Comparison of ENCODE assay signal across 1 cellular context in the genomic region with DNA sequence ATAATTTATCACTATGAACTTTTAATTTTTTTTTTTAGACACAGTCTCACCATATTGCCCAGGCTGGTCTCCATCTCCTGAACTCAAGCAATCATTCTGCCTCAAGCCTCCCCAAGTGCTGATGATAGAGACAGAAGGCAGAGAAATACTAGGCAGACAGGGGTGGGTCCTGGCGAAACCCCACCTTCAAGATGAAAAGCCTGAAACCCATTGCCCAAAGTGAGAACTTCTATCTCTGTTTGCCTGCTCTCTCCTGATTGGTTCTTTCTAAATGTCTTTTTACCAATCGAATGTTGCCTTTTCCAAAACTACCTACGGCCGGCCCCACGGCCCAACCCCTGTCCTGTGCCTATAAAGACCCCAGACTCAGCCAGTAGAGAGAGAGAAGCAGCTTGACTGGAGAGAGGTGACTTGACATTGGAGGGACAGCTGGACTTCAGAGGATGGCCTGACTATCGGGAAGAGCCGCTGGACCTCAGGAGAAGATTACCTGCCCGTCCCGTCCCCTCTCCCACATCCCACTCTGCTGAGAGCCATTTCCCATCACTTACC.
TF ChIP-seq lines count a peak whose summit lies in the region.

No MANE protein-coding gene starts in this region.

TF ChIP-seq in WTC11, 78 proteins besides CTCF, POLR2A, EP300 and RAD21:
- TF ChIP-seq, protein P1, sequence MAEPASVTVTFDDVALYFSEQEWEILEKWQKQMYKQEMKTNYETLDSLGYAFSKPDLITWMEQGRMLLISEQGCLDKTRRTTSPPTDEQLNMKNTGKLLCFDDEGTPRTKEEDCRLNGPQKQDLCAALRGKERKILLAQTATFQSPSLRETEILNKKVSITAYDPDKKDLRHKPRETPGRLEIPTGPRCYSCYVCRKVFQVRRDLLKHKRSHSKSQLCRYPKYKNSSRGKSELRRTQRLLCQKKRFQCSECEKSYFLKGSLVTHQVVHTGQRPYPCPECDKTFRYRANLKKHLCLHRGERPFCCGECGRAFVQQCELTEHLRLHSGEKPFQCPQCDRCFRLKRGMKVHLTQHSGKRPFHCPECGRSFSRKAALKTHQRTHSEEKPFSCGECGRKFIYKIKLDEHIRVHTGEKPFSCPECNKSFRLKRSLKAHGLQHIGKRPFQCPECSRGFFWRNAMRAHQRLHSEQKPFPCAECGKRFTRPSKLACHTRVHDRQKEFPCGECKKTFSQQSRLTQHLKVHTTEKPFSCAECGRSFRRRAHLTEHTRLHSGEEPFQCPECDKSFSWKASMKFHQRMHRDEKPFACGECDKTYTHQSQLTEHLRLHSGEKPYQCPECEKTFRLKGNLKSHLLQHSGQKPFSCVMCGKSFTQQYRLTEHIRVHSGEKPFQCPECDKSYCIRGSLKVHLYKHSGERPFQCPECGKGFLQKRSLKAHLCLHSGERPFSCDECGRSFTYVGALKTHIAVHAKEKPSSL (CRISPR knock-in tag; conservative IDR thresholded peaks at IDR 0.05): no peak
- TF ChIP-seq GABPB1 (CRISPR knock-in tag; IDR thresholded peaks at IDR 0.05) (no peak), JUN (CRISPR knock-in tag; IDR thresholded peaks at IDR 0.05) (no peak), AFF4 (CRISPR knock-in tag; IDR thresholded peaks at IDR 0.05; ENCODE audit: borderline replicate concordance) (no peak), NFATC4 (CRISPR knock-in tag; IDR thresholded peaks at IDR 0.05) (no peak), USF2 (CRISPR knock-in tag; IDR thresholded peaks at IDR 0.05) (no peak), SOX15 (CRISPR knock-in tag; IDR thresholded peaks at IDR 0.05) (no peak), FOXJ3 (CRISPR knock-in tag; IDR thresholded peaks at IDR 0.05; ENCODE audit: borderline replicate concordance) (no peak), ZBTB21 (CRISPR knock-in tag; IDR thresholded peaks at IDR 0.05; ENCODE audit: borderline replicate concordance) (no peak), ATF1 (CRISPR knock-in tag; IDR thresholded peaks at IDR 0.05) (no peak), ZSCAN18 (CRISPR knock-in tag; IDR thresholded peaks at IDR 0.05) (no peak), HMGA2 (CRISPR knock-in tag; IDR thresholded peaks at IDR 0.05) (no peak), TEAD1 (CRISPR knock-in tag; IDR thresholded peaks at IDR 0.05) (no peak)
- TF ChIP-seq, protein P2, sequence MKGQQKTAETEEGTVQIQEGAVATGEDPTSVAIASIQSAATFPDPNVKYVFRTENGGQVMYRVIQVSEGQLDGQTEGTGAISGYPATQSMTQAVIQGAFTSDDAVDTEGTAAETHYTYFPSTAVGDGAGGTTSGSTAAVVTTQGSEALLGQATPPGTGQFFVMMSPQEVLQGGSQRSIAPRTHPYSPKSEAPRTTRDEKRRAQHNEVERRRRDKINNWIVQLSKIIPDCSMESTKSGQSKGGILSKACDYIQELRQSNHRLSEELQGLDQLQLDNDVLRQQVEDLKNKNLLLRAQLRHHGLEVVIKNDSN (CRISPR knock-in tag; IDR thresholded peaks at IDR 0.05): no peak
